In genomic region chr20:23629017-23629541, GRCh38 we compare ENCODE assay signal across 1 cellular context.
A peak's percentile ranks its signal among the peaks of the same experiment; 100 is the strongest.
TF ChIP-seq lines count a peak whose summit lies in the region.

No MANE protein-coding gene starts in this region.

TF ChIP-seq in HepG2, 621 proteins besides CTCF, POLR2A, EP300 and RAD21 (continued from another document and continues in another):
- no peak for TF ChIP-seq ZNF142 (CRISPR knock-in tag; IDR thresholded peaks at IDR 0.05)
- peak; percentile 68; the same call in 1 of the 2 replicates for TF ChIP-seq FOXC1 (CRISPR knock-in tag; IDR thresholded peaks at IDR 0.05; ENCODE audit: borderline replicate concordance)
- TF ChIP-seq TRAFD1 (CRISPR knock-in tag; IDR thresholded peaks at IDR 0.05; ENCODE audit: borderline replicate concordance) = no peak
- no peak for TF ChIP-seq LRRFIP1 (CRISPR knock-in tag; conservative IDR thresholded peaks at IDR 0.05)
- TF ChIP-seq NFE2L2 (IDR thresholded peaks at IDR 0.05; ENCODE audit: low read length) = no peak
- TF ChIP-seq SRF (IDR thresholded peaks at IDR 0.05; ENCODE audit: low read depth, low read length) = no peak
- TF ChIP-seq MNT (IDR thresholded peaks at IDR 0.05) = peak; percentile 90
- TF ChIP-seq THRA (CRISPR knock-in tag; IDR thresholded peaks at IDR 0.05; ENCODE audit: borderline replicate concordance) = peak; percentile 94
- TF ChIP-seq MTF2 (CRISPR knock-in tag; IDR thresholded peaks at IDR 0.05; ENCODE audit: borderline replicate concordance) = no peak
- no peak for TF ChIP-seq ZNF30 (CRISPR knock-in tag; IDR thresholded peaks at IDR 0.05)
- TF ChIP-seq ZC3H13 (CRISPR knock-in tag; IDR thresholded peaks at IDR 0.05) = no peak; the same call in 1 of the 2 replicates
- peak; percentile 84 for TF ChIP-seq FOSL1 (CRISPR knock-in tag; IDR thresholded peaks at IDR 0.05; ENCODE audit: borderline replicate concordance)
- no peak for TF ChIP-seq PLSCR1 (CRISPR knock-in tag; IDR thresholded peaks at IDR 0.05; ENCODE audit: borderline replicate concordance)
- no peak for TF ChIP-seq TFDP2 (CRISPR knock-in tag; IDR thresholded peaks at IDR 0.05)
- no peak for TF ChIP-seq ELF4 (CRISPR knock-in tag; IDR thresholded peaks at IDR 0.05; ENCODE audit: borderline replicate concordance)
- TF ChIP-seq ATAD3A (CRISPR knock-in tag; IDR thresholded peaks at IDR 0.05) = no peak
- TF ChIP-seq MEIS2 (CRISPR knock-in tag; IDR thresholded peaks at IDR 0.05) = peak; percentile 75; the same call in 1 of the 2 replicates
- no peak for TF ChIP-seq ZNF550 (CRISPR knock-in tag; IDR thresholded peaks at IDR 0.05; ENCODE audit: borderline replicate concordance)
- TF ChIP-seq CBX1 (IDR thresholded peaks at IDR 0.05; ENCODE audit: low read depth) = no peak
- TF ChIP-seq ZHX1 (CRISPR knock-in tag; IDR thresholded peaks at IDR 0.05; ENCODE audit: low read depth) = no peak
- 0 out of 2 replicates have a peak, but pooled peaks have one; percentile 77 for TF ChIP-seq AHR (CRISPR knock-in tag; IDR thresholded peaks at IDR 0.05)
- no peak for TF ChIP-seq ELK4 (CRISPR knock-in tag; IDR thresholded peaks at IDR 0.05; ENCODE audit: borderline replicate concordance)
- TF ChIP-seq ZNF225 (CRISPR knock-in tag; IDR thresholded peaks at IDR 0.05) = peak; percentile 87; the same call in 1 of the 2 replicates
- no peak; the same call in none of the 2 replicates for TF ChIP-seq BRF2 (CRISPR knock-in tag; IDR thresholded peaks at IDR 0.05)
- peak; percentile 79 for TF ChIP-seq TBL1XR1 (IDR thresholded peaks at IDR 0.05; ENCODE audit: borderline replicate concordance, low read length, partially characterized antibody)
- TF ChIP-seq ZNF512 (CRISPR knock-in tag; IDR thresholded peaks at IDR 0.05) = no peak
